Comparison of ENCODE assay signal across 17 cellular contexts in genomic region chr16:21565816-21566669, GRCh38. TPM values are rescaled to one million over a fixed set of nuclear protein-coding genes. Genes with fewer than 3 reads are reported as not detected.
A peak's percentile ranks its signal among the peaks of the same experiment; 100 is the strongest.
DNase-seq lines count a peak whose midpoint lies in the region; ATAC-seq and TF ChIP-seq lines count a peak whose summit lies in the region.
"Had no signal": no experiment of that assay in that cellular context is flagged by ENCODE, and none has a peak within 500 bp of the region (broad histone marks: within the 10 kb centered on the region; RNA-seq: fewer than 3 reads in every experiment).

No MANE protein-coding gene starts in this region.

- no peaks in the 10 kb centered on the region for H4K20me1 ChIP-seq in OCI-LY7 (ENCODE audit: insufficient read depth, low read length)

- DNase-seq in right atrium auricular region (ENCODE audit: low spot score) (peak; percentile 57), right cardiac atrium (no peak), OCI-LY7 (ENCODE audit: low spot score) (peak; percentile 28), left colon (no peak), upper lobe of right lung (no peak), NCI-H526 treated with DMSO at 0.1 percent for 48 hours (lab: John Stamatoyannopoulos, UW) (no peak), pons (ENCODE audit: low spot score) (no peak)
- DNase-seq: foreskin keratinocyte, H9, IMR-90, mammary epithelial cell, NCI-H1694 treated with DMSO at 0.1 percent for 48 hours, NCI-H774 had no signal

- H3K9me3 ChIP-seq in right atrium auricular region (no peaks in the 10 kb centered on the region), right cardiac atrium (ENCODE audit: control insufficient read depth, low read length) (no peaks in the 10 kb centered on the region), OCI-LY7 (ENCODE audit: low read length) (no peaks in the 10 kb centered on the region), upper lobe of right lung (no peaks in the 10 kb centered on the region)

- 81% methylated on average over 13 of the region's 13 CpGs for WGBS in right cardiac atrium

- no peaks in the 10 kb centered on the region for H3K4me1 ChIP-seq in right atrium auricular region
- no peaks in the 10 kb centered on the region for H3K4me1 ChIP-seq in right cardiac atrium (ENCODE audit: control insufficient read depth, insufficient read depth, low read length)
- H3K4me1 ChIP-seq in OCI-LY7 (ENCODE audit: insufficient read depth, low read length, poor library complexity, severe bottlenecking), result peaks cover 6% of the 10 kb centered on the region
- H3K4me1 ChIP-seq in upper lobe of right lung, result peaks cover 9% of the 10 kb centered on the region
- H3K4me1 ChIP-seq: neural progenitor cell had no signal

- no peaks in the 10 kb centered on the region for H3K9me2 ChIP-seq in OCI-LY7 (ENCODE audit: insufficient read depth, low read length)

- H3K36me3 ChIP-seq in right atrium auricular region (no peaks in the 10 kb centered on the region), OCI-LY7 (ENCODE audit: insufficient read depth, low read length) (no peaks in the 10 kb centered on the region), upper lobe of right lung (no peaks in the 10 kb centered on the region)
- H3K36me3 ChIP-seq: neural progenitor cell had no signal

- peak overlapping the region; percentile 11; the same call in 1 of the 2 replicates for H2AFZ ChIP-seq in OCI-LY7 (ENCODE audit: low read length)
- H2AFZ ChIP-seq: neural progenitor cell had no signal

- ATAC-seq in right cardiac atrium, result no peak
- peak; percentile 46 for ATAC-seq in left colon
- ATAC-seq in upper lobe of right lung, result peak; percentile 70
- no peak for ATAC-seq in GM19023 (IDR thresholded peaks at IDR 0.05; ENCODE audit: unreplicated experiment)
- ATAC-seq: activated naive CD4-positive, alpha-beta T cell treated with anti-CD3 and anti-CD28 coated beads, Interleukin-2, amount 50 U/mL, for 72 hours; foreskin keratinocyte had no signal

- TF ChIP-seq CTCF in right atrium auricular region (IDR thresholded peaks at IDR 0.05) (no peak), OCI-LY7 (conservative IDR thresholded peaks at IDR 0.05; ENCODE audit: low read length) (no peak), upper lobe of right lung (IDR thresholded peaks at IDR 0.05) (no peak)

- CTCF ChIA-PET in OCI-LY7 (lab: Charles Lee; ENCODE audit: unreplicated experiment), result no interaction called here

- POLR2A ChIA-PET in OCI-LY7 (lab: Charles Lee), result interaction anchor here (0.6 to 1.6 kb wide), 2 partner anchors 801 to 1130 kb away, joined by 3 to 5 read pairs; no protein-coding TSS in a partner anchor

- H3K4me2 ChIP-seq in OCI-LY7 (ENCODE audit: low read length), result no peak overlapping the region
- H3K4me2 ChIP-seq: neural progenitor cell had no signal

- intact Hi-C loops in right cardiac atrium (cut with DNase I) (no loop called here), OCI-LY7 (cut with micrococcal nuclease; ENCODE audit: unreplicated experiment) (no loop called here), left colon (cut with DNase I, micrococcal nuclease) (no loop called here), upper lobe of right lung (cut with DNase I) (loop anchor here (5.0 kb wide), 1 partner anchor 1126 kb away; no protein-coding TSS in a partner anchor)

- no peaks in the 10 kb centered on the region for H3K79me2 ChIP-seq in OCI-LY7 (ENCODE audit: insufficient read depth, low read depth, low read length)

- H3K27ac ChIP-seq in right atrium auricular region (no peak overlapping the region), right cardiac atrium (ENCODE audit: low read length) (no peak overlapping the region), OCI-LY7 (ENCODE audit: low read depth, low read length, poor library complexity, severe bottlenecking) (no peak overlapping the region), upper lobe of right lung (no peak overlapping the region)
- H3K27ac ChIP-seq: foreskin keratinocyte, neural progenitor cell had no signal

- H3K4me3 ChIP-seq in right atrium auricular region, result no peak overlapping the region
- H3K4me3 ChIP-seq in right cardiac atrium (ENCODE audit: low read length), result no peak overlapping the region
- H3K4me3 ChIP-seq in OCI-LY7 (ENCODE audit: low read depth, low read length, poor library complexity, severe bottlenecking), result no peak overlapping the region
- no peak overlapping the region for H3K4me3 ChIP-seq in upper lobe of right lung
- H3K4me3 ChIP-seq: neural progenitor cell, skin epidermis had no signal

- no TSS peak for BruUV-seq in OCI-LY7 (replicated peaks; lab: Mats Ljungman, UMichigan)

- no peaks in the 10 kb centered on the region for H3K27me3 ChIP-seq in right atrium auricular region
- H3K27me3 ChIP-seq in right cardiac atrium (ENCODE audit: control insufficient read depth, insufficient read depth), result no peaks in the 10 kb centered on the region
- peaks cover 5% of the 10 kb centered on the region for H3K27me3 ChIP-seq in upper lobe of right lung
- H3K27me3 ChIP-seq: foreskin keratinocyte, neural progenitor cell had no signal

RNA-seq across cellular contexts. Expression of gene METTL9, which starts 33.3 kb away (rescaled TPM):
- total RNA-seq in right atrium auricular region (10 to 100 TPM; 58.6 to 62.6 TPM), right cardiac atrium (10 to 100 TPM; 59.4 to 63.2 (median 61.2) TPM), OCI-LY7 (2022) (120 and 126 TPM in 2 replicates), left colon (10 to 100 TPM; 69.1 to 79.0 TPM), upper lobe of right lung (84.0 TPM)
- polyA plus RNA-seq in right cardiac atrium, result 31.5 TPM
- total RNA-seq in OCI-LY7 (2014; rRNA removed; shearing (Covaris generic)), result 113 and 121 TPM in 2 replicates

Comparison
In these comparisons a context has a peak if more than half of its experiments do, and no peak if none do; other contexts are left out.
1. DNase-seq: peak in right atrium auricular region (single experiment) and OCI-LY7 (single experiment); none in right cardiac atrium (0 of 3), left colon (0 of 2), upper lobe of right lung (single experiment), NCI-H526 treated with DMSO at 0.1 percent for 48 hours (single experiment) and pons (single experiment).
2. ATAC-seq: peak in left colon (single experiment) and upper lobe of right lung (single experiment); none in right cardiac atrium (0 of 2) and GM19023 (single experiment).